9 cellular contexts compared by ENCODE assay signal in the genomic region with DNA sequence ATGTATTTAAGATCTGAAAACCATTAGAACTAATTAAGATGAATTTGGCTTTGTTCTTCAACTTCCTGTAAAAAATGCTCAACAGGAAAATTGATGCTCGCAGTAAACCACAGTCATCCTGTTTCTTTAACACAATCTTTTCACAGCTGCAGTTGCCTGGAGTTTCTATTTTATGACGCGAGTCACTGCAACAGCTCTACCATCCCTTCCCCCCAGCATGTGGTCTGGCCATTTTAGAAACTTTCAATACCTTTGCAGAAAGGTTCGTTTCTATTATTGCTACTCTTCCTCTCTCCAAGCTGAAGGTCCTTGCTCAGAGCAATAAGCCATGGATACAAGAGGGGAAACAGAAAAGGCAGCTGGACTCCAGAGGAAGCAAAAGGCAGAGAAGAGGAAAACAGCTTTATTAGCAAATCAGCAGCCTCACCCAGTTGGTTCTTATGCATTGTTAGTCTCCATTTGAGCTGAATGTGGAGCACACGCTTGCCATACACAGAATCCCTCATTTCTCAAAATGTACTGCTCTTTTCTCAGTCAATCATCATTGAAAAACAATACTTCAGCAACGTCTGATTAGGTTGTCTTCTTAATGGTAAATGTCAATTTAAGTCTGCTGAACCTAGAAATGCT. TPM values are rescaled to one million over a fixed set of nuclear protein-coding genes. Genes with fewer than 3 reads are reported as not detected.
DNase-seq lines count a peak whose midpoint lies in the region; ATAC-seq and TF ChIP-seq lines count a peak whose summit lies in the region.
"Had no signal": no experiment of that assay in that cellular context is flagged by ENCODE, and none has a peak within 500 bp of the region (broad histone marks: within the 10 kb centered on the region; RNA-seq: fewer than 3 reads in every experiment).

No MANE protein-coding gene starts in this region.

- TF ChIP-seq CTCF in thoracic aorta (IDR thresholded peaks at IDR 0.05), result no peak

- peak overlapping the region; percentile 62 for H3K27ac ChIP-seq in duodenal mucosa (ENCODE audit: low read depth, low read length)
- H3K27ac ChIP-seq in thoracic aorta, result peak overlapping the region in 1 of 2 donors; percentile 70
- H3K27ac ChIP-seq: VCaP had no signal

- peak overlapping the region; percentile 40 to 55 for H3K4me3 ChIP-seq in duodenal mucosa (ENCODE audit: low read depth in 1 of 2, low read length in 2 of 2)
- H3K4me3 ChIP-seq in thoracic aorta, result peak overlapping the region; percentile 65

- H3K9ac ChIP-seq in ES-I3 (ENCODE audit: low read depth, low read length), result peak overlapping the region; percentile 22; the same call in 1 of the 2 replicates
- H3K9ac ChIP-seq in duodenal mucosa (ENCODE audit: low read depth in 1 of 2, low read length in 2 of 2), result peak overlapping the region; percentile 13 to 55

- H3K27me3 ChIP-seq in duodenal mucosa (ENCODE audit: control insufficient read depth in 1 of 2, insufficient read depth in 2 of 2, low read length in 2 of 2), result no peaks in the 10 kb centered on the region
- H3K27me3 ChIP-seq in thoracic aorta (replicated peaks; ENCODE audit: insufficient read depth), result no peaks in the 10 kb centered on the region

- intact Hi-C loops in posterior vena cava (cut with DNase I), result no loop called here

- peak; percentile 61 for ATAC-seq in GM21576 (IDR thresholded peaks at IDR 0.05; ENCODE audit: unreplicated experiment)
- ATAC-seq in thoracic aorta (ENCODE audit: insufficient number of reproducible peaks, low FRiP score, low read depth), result no peak

- peaks cover 11% of the 10 kb centered on the region for H3K4me1 ChIP-seq in ES-I3 (ENCODE audit: insufficient read depth, low read length)
- peaks cover 21 to 37% of the 10 kb centered on the region in 2 donors for H3K4me1 ChIP-seq in duodenal mucosa (ENCODE audit: control insufficient read depth in 1 of 2, insufficient read depth in 2 of 2, low read length in 2 of 2)
- H3K4me1 ChIP-seq in thoracic aorta (ENCODE audit: control insufficient read depth in 1 of 2, low read depth in 2 of 2), result peaks cover 66 to 91% of the 10 kb centered on the region in 2 donors

- H3K36me3 ChIP-seq in ES-I3 (ENCODE audit: insufficient read depth, low read length) (no peaks in the 10 kb centered on the region), duodenal mucosa (ENCODE audit: control insufficient read depth in 1 of 2, insufficient read depth in 2 of 2, low read length in 2 of 2) (no peaks in the 10 kb centered on the region), thoracic aorta (no peaks in the 10 kb centered on the region)

- H3K9me3 ChIP-seq in ES-I3 (ENCODE audit: control insufficient read depth, insufficient read depth, low read length) (no peaks in the 10 kb centered on the region), duodenal mucosa (ENCODE audit: control insufficient read depth in 1 of 2, low read length in 2 of 2) (no peaks in the 10 kb centered on the region), thoracic aorta (no peaks in the 10 kb centered on the region)

- DNase-seq in KG1 (lab: John Stamatoyannopoulos, UW) (peak; percentile 80), myocyte (ENCODE audit: low read depth) (peak; percentile 78), thoracic aorta (ENCODE audit: low spot score) (no peak), posterior vena cava (ENCODE audit: low spot score) (no peak)
- peak; percentile 46 for DNase-seq in activated CD4-positive, CD25-positive, alpha-beta regulatory T cell treated with anti-CD3 and anti-CD28 coated beads, Interleukin-2, amount 50 U/mL, for 16 hours (ENCODE audit: low read depth, low spot score)

RNA-seq across cellular contexts. Expression of a gene that starts 3.9 kb away (rescaled TPM):
- total RNA-seq in myocyte, result 14.2 and 16.2 TPM in 2 replicates
- 27.5 TPM for polyA plus RNA-seq in myocyte (2012)
- total RNA-seq in thoracic aorta, result 10 to 100 TPM; 50.4 to 58.8 TPM
- 10 to 100 TPM; 59.9 to 65.1 TPM for total RNA-seq in posterior vena cava

Comparison
In these comparisons a context has a peak if more than half of its experiments do, and no peak if none do; other contexts are left out.
1. DNase-seq: peak in KG1 (single experiment), activated CD4-positive, CD25-positive, alpha-beta regulatory T cell treated with anti-CD3 and anti-CD28 coated beads, Interleukin-2, amount 50 U/mL, for 16 hours (single experiment) and myocyte (single experiment); none in thoracic aorta (single experiment) and posterior vena cava (single experiment).